Comparison of ENCODE assay signal across 8 cellular contexts in the genomic region with DNA sequence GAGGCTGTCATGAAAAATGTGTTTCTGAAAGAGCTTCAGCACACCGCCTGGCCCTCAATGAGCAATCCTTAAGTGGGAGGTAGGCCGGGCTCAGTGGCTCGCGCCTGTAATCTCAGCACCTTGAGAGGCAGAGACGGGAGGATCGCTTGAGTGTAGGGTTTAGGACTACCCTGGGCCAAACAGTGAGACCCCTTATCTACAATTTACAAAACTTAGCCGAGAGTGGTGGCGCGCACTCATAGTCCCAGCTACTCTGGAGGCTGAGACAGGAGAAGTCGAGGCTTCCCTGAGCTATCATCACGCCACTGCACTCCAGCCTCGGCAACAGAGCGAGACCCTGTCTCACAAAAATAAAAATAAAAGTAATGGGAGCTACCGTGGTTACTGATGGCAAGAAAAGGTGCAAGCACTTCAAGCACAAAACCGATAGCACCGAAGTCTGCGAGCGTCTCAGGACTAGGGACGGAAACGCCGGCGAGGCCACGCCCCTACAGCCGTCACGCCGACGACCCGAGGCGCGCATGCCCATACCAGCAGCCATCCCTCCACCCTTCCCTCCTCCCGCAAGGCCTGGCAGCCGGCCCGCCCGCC. TPM values are rescaled to one million over a fixed set of nuclear protein-coding genes. Genes with fewer than 3 reads are reported as not detected.
DNase-seq lines count a peak whose midpoint lies in the region; ATAC-seq lines count a peak whose summit lies in the region.

No MANE protein-coding gene starts in this region.

- H3K9ac ChIP-seq in endocrine pancreas (ENCODE audit: control insufficient read depth, insufficient read depth, low read length) = peak overlapping the region; percentile 79

- peak overlapping the region; percentile 93 to 99 (median 98) for H3K27ac Mint-ChIP-seq in CD8-positive, alpha-beta memory T cell
- peak overlapping the region; percentile 97 for H3K27ac Mint-ChIP-seq in activated CD8-positive, alpha-beta memory T cell treated with anti-CD3 and anti-CD28 coated beads, Interleukin-2, amount 10 ng/mL, durations not matched to agents 7 days and 5 days

- peaks cover 0 to 45% (median 9%) of the 10 kb centered on the region in 3 donors for H3K36me3 Mint-ChIP-seq in CD8-positive, alpha-beta memory T cell
- peaks cover 17% of the 10 kb centered on the region for H3K36me3 Mint-ChIP-seq in activated CD8-positive, alpha-beta memory T cell treated with anti-CD3 and anti-CD28 coated beads, Interleukin-2, amount 10 ng/mL, durations not matched to agents 7 days and 5 days

- H3K27me3 Mint-ChIP-seq in CD8-positive, alpha-beta memory T cell = no peaks in the 10 kb centered on the region
- H3K27me3 Mint-ChIP-seq in activated CD8-positive, alpha-beta memory T cell treated with anti-CD3 and anti-CD28 coated beads, Interleukin-2, amount 10 ng/mL, durations not matched to agents 7 days and 5 days = no peaks in the 10 kb centered on the region

- H3K27me3 ChIP-seq in CD8-positive, alpha-beta memory T cell (ENCODE audit: insufficient read depth, low read length, poor library complexity, severe bottlenecking) = no peaks in the 10 kb centered on the region
- H3K27me3 ChIP-seq in endocrine pancreas (ENCODE audit: control insufficient read depth, insufficient read depth, low read length) = no peaks in the 10 kb centered on the region

- peaks cover 20 to 33% (median 31%) of the 10 kb centered on the region in 3 donors for H3K4me1 Mint-ChIP-seq in CD8-positive, alpha-beta memory T cell
- peaks cover 22% of the 10 kb centered on the region for H3K4me1 Mint-ChIP-seq in activated CD8-positive, alpha-beta memory T cell treated with anti-CD3 and anti-CD28 coated beads, Interleukin-2, amount 10 ng/mL, durations not matched to agents 7 days and 5 days

- CTCF ChIA-PET in CD8-positive, alpha-beta memory T cell (lab: Charles Lee) = interaction anchor here (1.0 kb wide), 1 partner anchor 159 kb away, joined by 4 read pairs; a partner anchor contains a TSS
- CTCF ChIA-PET in activated CD8-positive, alpha-beta memory T cell treated with anti-CD3 and anti-CD28 coated beads, Interleukin-2, amount 10 ng/mL, durations not matched to agents 7 days and 5 days (lab: Charles Lee) = interaction anchor here (1.0 to 2.0 kb wide), 5 partner anchors 23 to 1186 kb away, joined by 3 to 7 read pairs (median 4); a partner anchor contains a TSS

- peak; percentile 88 to 93 (median 89) for DNase-seq in CD8-positive, alpha-beta memory T cell
- DNase-seq in HK-2 (ENCODE audit: unreplicated experiment) (peak; percentile 70), mesenteric fat pad (ENCODE audit: low spot score) (peak; percentile 97)
- DNase-seq in NK-92 treated with Interleukin-12 subunit alpha and Interleukin-12 subunit beta, amount 100 ng/mL, for 24 hours (lab: John Stamatoyannopoulos, UW) = peak; percentile 84
- peak; percentile 95 for DNase-seq in activated CD8-positive, alpha-beta memory T cell treated with anti-CD3 and anti-CD28 coated beads, Interleukin-2, amount 10 ng/mL, durations not matched to agents 7 days and 5 days
- peak; percentile 82 for DNase-seq in stimulated activated CD8-positive, alpha-beta memory T cell treated with anti-CD3 and anti-CD28 coated beads, Interleukin-15, amount 100 ng/mL, for 1 hour (ENCODE audit: low read depth)

- peak overlapping the region; percentile 94 to 99 (median 96) for H3K4me3 Mint-ChIP-seq in CD8-positive, alpha-beta memory T cell
- peak overlapping the region; percentile 93 for H3K4me3 Mint-ChIP-seq in activated CD8-positive, alpha-beta memory T cell treated with anti-CD3 and anti-CD28 coated beads, Interleukin-2, amount 10 ng/mL, durations not matched to agents 7 days and 5 days

- H3K4me1 ChIP-seq in CD8-positive, alpha-beta memory T cell (ENCODE audit: insufficient read depth, low read length) = peaks cover 32% of the 10 kb centered on the region
- H3K4me1 ChIP-seq in endocrine pancreas (ENCODE audit: control insufficient read depth, insufficient read depth, low read length) = no peaks in the 10 kb centered on the region

- peak overlapping the region; percentile 84 for H3K4me3 ChIP-seq in CD8-positive, alpha-beta memory T cell (ENCODE audit: low read length)
- peak overlapping the region; percentile 83 for H3K4me3 ChIP-seq in endocrine pancreas (ENCODE audit: control insufficient read depth, insufficient read depth, low read length)

- POLR2A ChIA-PET in CD8-positive, alpha-beta memory T cell (lab: Charles Lee) = interaction anchor here (0.6 to 0.9 kb wide), 2 partner anchors 23 to 30 kb away, joined by 3 read pairs; a partner anchor contains a TSS

- no peaks in the 10 kb centered on the region for H3K9me3 ChIP-seq in CD8-positive, alpha-beta memory T cell (ENCODE audit: low read length)
- no peaks in the 10 kb centered on the region for H3K9me3 ChIP-seq in endocrine pancreas (ENCODE audit: control insufficient read depth, low read length)

- H3K36me3 ChIP-seq in CD8-positive, alpha-beta memory T cell (ENCODE audit: insufficient read depth, low read length) = peaks cover 22% of the 10 kb centered on the region
- peaks cover 5% of the 10 kb centered on the region for H3K36me3 ChIP-seq in endocrine pancreas (ENCODE audit: control insufficient read depth, insufficient read depth, low read length)

- peak; percentile 73 for ATAC-seq in GM19467 (IDR thresholded peaks at IDR 0.05; ENCODE audit: unreplicated experiment)
- peak; percentile 89 for ATAC-seq in activated CD8-positive, alpha-beta memory T cell treated with anti-CD3 and anti-CD28 coated beads, Interleukin-2, amount 10 ng/mL, durations not matched to agents 7 days and 5 days

- H3K9me3 Mint-ChIP-seq in CD8-positive, alpha-beta memory T cell = no peaks in the 10 kb centered on the region
- no peaks in the 10 kb centered on the region for H3K9me3 Mint-ChIP-seq in activated CD8-positive, alpha-beta memory T cell treated with anti-CD3 and anti-CD28 coated beads, Interleukin-2, amount 10 ng/mL, durations not matched to agents 7 days and 5 days (ENCODE audit: low read depth)

- H3K27ac ChIP-seq in CD8-positive, alpha-beta memory T cell (ENCODE audit: low read depth, low read length) = peak overlapping the region; percentile 99

RNA-seq across cellular contexts. Expression of a gene that starts 0.6 kb away (rescaled TPM):
- 10 to 100 TPM; 52.2 to 54.1 TPM for total RNA-seq in CD8-positive, alpha-beta memory T cell
- polyA plus RNA-seq in CD8-positive, alpha-beta memory T cell = 74.4 TPM
- 10 to 100 TPM; 38.5 to 43.7 TPM for total RNA-seq in activated CD8-positive, alpha-beta memory T cell treated with anti-CD3 and anti-CD28 coated beads, Interleukin-2, amount 10 ng/mL, durations not matched to agents 7 days and 5 days
- total RNA-seq in mesenteric fat pad = 26.1 TPM

RNA-seq across cellular contexts. Expression of a gene that starts 22.8 kb away (rescaled TPM):
- total RNA-seq in CD8-positive, alpha-beta memory T cell = 1 to 10 TPM; 6.8 to 7.3 TPM
- 7.4 TPM for polyA plus RNA-seq in CD8-positive, alpha-beta memory T cell
- 10 to 100 TPM in 1 of 2 experiments, 1 to 10 TPM in 1; 9.4 to 10.1 TPM for total RNA-seq in activated CD8-positive, alpha-beta memory T cell treated with anti-CD3 and anti-CD28 coated beads, Interleukin-2, amount 10 ng/mL, durations not matched to agents 7 days and 5 days
- 1.3 TPM for total RNA-seq in mesenteric fat pad

RNA-seq across cellular contexts. Expression of a gene that starts 43.5 kb away (rescaled TPM):
- total RNA-seq in CD8-positive, alpha-beta memory T cell = under 1 TPM; 0.13 to 0.33 TPM
- 0.10 TPM for polyA plus RNA-seq in CD8-positive, alpha-beta memory T cell
- total RNA-seq in activated CD8-positive, alpha-beta memory T cell treated with anti-CD3 and anti-CD28 coated beads, Interleukin-2, amount 10 ng/mL, durations not matched to agents 7 days and 5 days = not detected
- not detected for total RNA-seq in mesenteric fat pad

Comparison
In these comparisons a context has a peak if more than half of its experiments do, and no peak if none do; other contexts are left out.
1. Peak in every context shown above with its lines: DNase-seq, ATAC-seq, H3K4me3 ChIP-seq and H3K27ac ChIP-seq.